In genomic region chr15:73993211-73993994, GRCh38 we compare ENCODE assay signal across 10 cellular contexts. TPM values are rescaled to one million over a fixed set of nuclear protein-coding genes. Genes with fewer than 3 reads are reported as not detected.
DNase-seq lines count a peak whose midpoint lies in the region; TF ChIP-seq lines count a peak whose summit lies in the region.
"Had no signal": no experiment of that assay in that cellular context is flagged by ENCODE, and none has a peak within 500 bp of the region (broad histone marks: within the 10 kb centered on the region; RNA-seq: fewer than 3 reads in every experiment).

No MANE protein-coding gene starts in this region.

- H3K4me2 ChIP-seq in PC-9 = peak overlapping the region; percentile 100

- H3K27me3 ChIP-seq in PC-9 (ENCODE audit: insufficient read depth, low read depth) = no peaks in the 10 kb centered on the region
- no peaks in the 10 kb centered on the region for H3K27me3 ChIP-seq in esophagus muscularis mucosa
- H3K27me3 ChIP-seq in rectal smooth muscle tissue (ENCODE audit: control insufficient read depth, insufficient read depth, low read length) = no peaks in the 10 kb centered on the region
- H3K27me3 ChIP-seq: adrenal gland had no signal

- H3K4me3 Mint-ChIP-seq in Calu3 (ENCODE audit: low read depth, unreplicated experiment) = peak overlapping the region; percentile 88

- H3K27me3 Mint-ChIP-seq in Calu3 (ENCODE audit: unreplicated experiment) = no peaks in the 10 kb centered on the region

- CTCF ChIA-PET in Calu3 (lab: Charles Lee) (interaction anchor here (1.0 to 2.0 kb wide), 4 partner anchors 11 to 43 kb away, joined by 3 to 25 read pairs (median 8); no protein-coding TSS in a partner anchor), PC-9 (lab: Charles Lee) (interaction anchor here (1.7 kb wide), 1 partner anchor 21 kb away, joined by 8 read pairs; no protein-coding TSS in a partner anchor)

- TF ChIP-seq EP300 in esophagus muscularis mucosa (IDR thresholded peaks at IDR 0.05) = no peak

- TF ChIP-seq CTCF in Calu3 (IDR thresholded peaks at IDR 0.05; ENCODE audit: unreplicated experiment) (no peak), PC-9 (conservative IDR thresholded peaks at IDR 0.05) (no peak), esophagus muscularis mucosa (IDR thresholded peaks at IDR 0.05) (no peak), GM13976 (IDR thresholded peaks at IDR 0.05; ENCODE audit: borderline replicate concordance, control extremely low read depth, extremely low read depth, insufficient read depth, missing control alignments) (no peak)

- DNase-seq in Calu3 (no peak), PC-9 (no peak), esophagus muscularis mucosa (ENCODE audit: extremely low spot score) (no peak), GM13976 (ENCODE audit: low spot score) (no peak), GDM1 (lab: John Stamatoyannopoulos, UW) (no peak), A172 (ENCODE audit: low spot score) (no peak)
- no peak for DNase-seq in stimulated activated CD4-positive, alpha-beta T cell treated with anti-CD3 and anti-CD28 coated beads, Interleukin-12 subunit alpha, Interleukin-12 subunit beta, amount 100 ng/mL, for 4 hours
- DNase-seq: NCI-H774 had no signal

- no peak overlapping the region for H3K27ac ChIP-seq in PC-9
- peak overlapping the region in 3 of 4 donors; percentile 94 to 97 (median 97) for H3K27ac ChIP-seq in esophagus muscularis mucosa (replicated peaks in 1 of 4)
- H3K27ac ChIP-seq in rectal smooth muscle tissue (ENCODE audit: low read depth, low read length) = peak overlapping the region; percentile 84

- H3F3A ChIP-seq in PC-9 (ENCODE audit: insufficient read depth, low read depth) = peaks cover 20% of the 10 kb centered on the region

- intact Hi-C loops in Calu3 (cut with micrococcal nuclease; ENCODE audit: unreplicated experiment) = no loop called here
- intact Hi-C loops in PC-9 (cut with micrococcal nuclease; ENCODE audit: unreplicated experiment) = no loop called here
- intact Hi-C loops in esophagus muscularis mucosa (cut with DNase I) = no loop called here

- H2AFZ ChIP-seq in PC-9 = no peak overlapping the region; the same call in 1 of the 2 replicates

- no peaks in the 10 kb centered on the region for H3K9me2 ChIP-seq in PC-9 (ENCODE audit: insufficient read depth)

- H3K79me2 ChIP-seq in PC-9 (ENCODE audit: low read depth) = peaks cover 34% of the 10 kb centered on the region

- peaks cover 76% of the 10 kb centered on the region for H3K4me1 Mint-ChIP-seq in Calu3 (ENCODE audit: low read depth, unreplicated experiment)

- peaks cover 72% of the 10 kb centered on the region for H3K36me3 Mint-ChIP-seq in Calu3 (ENCODE audit: insufficient read depth, unreplicated experiment)

- POLR2A ChIA-PET in PC-9 (lab: Charles Lee; ENCODE audit: unreplicated experiment) = no interaction called here

- H3K9ac ChIP-seq in rectal smooth muscle tissue (ENCODE audit: low read length) = peak overlapping the region; percentile 66

- H4K20me1 ChIP-seq in PC-9 (ENCODE audit: insufficient read depth) = no peaks in the 10 kb centered on the region

- H3K27ac Mint-ChIP-seq in Calu3 (ENCODE audit: unreplicated experiment) = peak overlapping the region; percentile 34

- H3K4me3 ChIP-seq in PC-9 = peak overlapping the region; percentile 92; the same call in 1 of the 2 replicates
- H3K4me3 ChIP-seq in esophagus muscularis mucosa = peak overlapping the region; percentile 76 to 93 (median 88)
- peak overlapping the region; percentile 99 for H3K4me3 ChIP-seq in rectal smooth muscle tissue (ENCODE audit: low read length)

- no peaks in the 10 kb centered on the region for H3K36me3 ChIP-seq in PC-9 (ENCODE audit: low read depth)
- peaks cover 0 to 15% (median 12%) of the 10 kb centered on the region in 4 donors for H3K36me3 ChIP-seq in esophagus muscularis mucosa
- peaks cover 10% of the 10 kb centered on the region for H3K36me3 ChIP-seq in rectal smooth muscle tissue (ENCODE audit: control insufficient read depth, insufficient read depth, low read length)

- no peaks in the 10 kb centered on the region for H3K9me3 ChIP-seq in PC-9 (ENCODE audit: insufficient read depth, low read depth)
- H3K9me3 ChIP-seq in esophagus muscularis mucosa = no peaks in the 10 kb centered on the region
- H3K9me3 ChIP-seq: adrenal gland had no signal

- WGBS in esophagus muscularis mucosa = 86% methylated on average over 7 of the region's 10 CpGs

- BruUV-seq in Calu3 (replicated peaks; lab: Mats Ljungman, UMichigan) (no TSS peak), PC-9 (replicated peaks; lab: Mats Ljungman, UMichigan) (no TSS peak)

- H3K4me1 ChIP-seq in PC-9 (replicated peaks; ENCODE audit: insufficient read depth) = peaks cover 51% of the 10 kb centered on the region
- H3K4me1 ChIP-seq in esophagus muscularis mucosa = peaks cover 80 to 92% (median 89%) of the 10 kb centered on the region in 4 donors
- peaks cover 26% of the 10 kb centered on the region for H3K4me1 ChIP-seq in rectal smooth muscle tissue (ENCODE audit: control insufficient read depth, insufficient read depth, low read length)

- TF ChIP-seq POLR2A in esophagus muscularis mucosa (IDR thresholded peaks at IDR 0.05; ENCODE audit: low read depth) = no peak

- H3K9me3 Mint-ChIP-seq in Calu3 (ENCODE audit: low read depth, unreplicated experiment) = no peaks in the 10 kb centered on the region

- in situ Hi-C loops in GM13976 (cut with MboI; ENCODE audit: low sequenced_read_pairs, unreplicated experiment) = no loop called here

RNA-seq across cellular contexts. Expression of gene PML, which starts 1.1 kb away (rescaled TPM):
- 120 and 153 TPM in 2 replicates for total RNA-seq in Calu3 (2022)
- 67.2 and 81.8 TPM in 2 replicates for total RNA-seq in PC-9 (2021)
- 10 to 100 TPM; 48.0 to 61.6 (median 57.2) TPM for total RNA-seq in esophagus muscularis mucosa
- 59.9 and 61.1 TPM in 2 replicates for total RNA-seq in A172 (2014; rRNA removed; shearing (Covaris generic))

RNA-seq across cellular contexts. Expression of gene STOML1, which starts 1.3 kb away (rescaled TPM):
- total RNA-seq in Calu3 (2022) (18.3 and 19.7 TPM in 2 replicates), PC-9 (2021) (6.0 and 6.1 TPM in 2 replicates), esophagus muscularis mucosa (10 to 100 TPM in 2 of 4 donors, 1 to 10 TPM in 2; 7.9 to 25.4 (median 14.9) TPM)
- total RNA-seq in A172 (2014; rRNA removed; shearing (Covaris generic)) = 14.6 and 26.8 TPM in 2 replicates
